In the genomic region with DNA sequence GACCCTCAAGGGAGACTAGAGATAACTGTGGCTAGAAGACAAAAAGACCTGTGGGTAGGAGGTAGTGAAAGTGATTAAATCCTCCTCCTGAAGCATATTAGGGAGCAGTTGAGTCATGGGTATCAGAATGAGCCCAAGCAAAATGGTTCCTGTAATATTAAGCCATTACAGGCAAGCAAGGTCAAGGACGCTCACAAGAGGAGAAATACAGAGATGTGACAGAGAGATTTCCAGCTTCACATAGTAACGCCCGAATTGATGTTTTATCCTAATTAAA, we compare ENCODE assay signal across 1 cellular context.
TF ChIP-seq lines count a peak whose summit lies in the region.

No MANE protein-coding gene starts in this region.

TF ChIP-seq in SK-N-SH treated with all-trans-retinoic acid at 6 μM for 48 hours, 23 proteins besides CTCF, POLR2A, EP300 and RAD21 (continued from another document):
- TF ChIP-seq ESRRG (CRISPR knock-in tag; IDR thresholded peaks at IDR 0.05) (no peak), OSR1 (CRISPR knock-in tag; IDR thresholded peaks at IDR 0.05) (no peak), ZFP30 (CRISPR knock-in tag; IDR thresholded peaks at IDR 0.05) (no peak), GLIS3 (CRISPR knock-in tag; IDR thresholded peaks at IDR 0.05) (no peak), ZC3H10 (CRISPR knock-in tag; IDR thresholded peaks at IDR 0.05) (no peak)
- TF ChIP-seq, protein P1, sequence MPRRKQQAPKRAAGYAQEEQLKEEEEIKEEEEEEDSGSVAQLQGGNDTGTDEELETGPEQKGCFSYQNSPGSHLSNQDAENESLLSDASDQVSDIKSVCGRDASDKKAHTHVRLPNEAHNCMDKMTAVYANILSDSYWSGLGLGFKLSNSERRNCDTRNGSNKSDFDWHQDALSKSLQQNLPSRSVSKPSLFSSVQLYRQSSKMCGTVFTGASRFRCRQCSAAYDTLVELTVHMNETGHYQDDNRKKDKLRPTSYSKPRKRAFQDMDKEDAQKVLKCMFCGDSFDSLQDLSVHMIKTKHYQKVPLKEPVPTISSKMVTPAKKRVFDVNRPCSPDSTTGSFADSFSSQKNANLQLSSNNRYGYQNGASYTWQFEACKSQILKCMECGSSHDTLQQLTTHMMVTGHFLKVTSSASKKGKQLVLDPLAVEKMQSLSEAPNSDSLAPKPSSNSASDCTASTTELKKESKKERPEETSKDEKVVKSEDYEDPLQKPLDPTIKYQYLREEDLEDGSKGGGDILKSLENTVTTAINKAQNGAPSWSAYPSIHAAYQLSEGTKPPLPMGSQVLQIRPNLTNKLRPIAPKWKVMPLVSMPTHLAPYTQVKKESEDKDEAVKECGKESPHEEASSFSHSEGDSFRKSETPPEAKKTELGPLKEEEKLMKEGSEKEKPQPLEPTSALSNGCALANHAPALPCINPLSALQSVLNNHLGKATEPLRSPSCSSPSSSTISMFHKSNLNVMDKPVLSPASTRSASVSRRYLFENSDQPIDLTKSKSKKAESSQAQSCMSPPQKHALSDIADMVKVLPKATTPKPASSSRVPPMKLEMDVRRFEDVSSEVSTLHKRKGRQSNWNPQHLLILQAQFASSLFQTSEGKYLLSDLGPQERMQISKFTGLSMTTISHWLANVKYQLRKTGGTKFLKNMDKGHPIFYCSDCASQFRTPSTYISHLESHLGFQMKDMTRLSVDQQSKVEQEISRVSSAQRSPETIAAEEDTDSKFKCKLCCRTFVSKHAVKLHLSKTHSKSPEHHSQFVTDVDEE (CRISPR knock-in tag; IDR thresholded peaks at IDR 0.05): no peak
- TF ChIP-seq, protein P2, sequence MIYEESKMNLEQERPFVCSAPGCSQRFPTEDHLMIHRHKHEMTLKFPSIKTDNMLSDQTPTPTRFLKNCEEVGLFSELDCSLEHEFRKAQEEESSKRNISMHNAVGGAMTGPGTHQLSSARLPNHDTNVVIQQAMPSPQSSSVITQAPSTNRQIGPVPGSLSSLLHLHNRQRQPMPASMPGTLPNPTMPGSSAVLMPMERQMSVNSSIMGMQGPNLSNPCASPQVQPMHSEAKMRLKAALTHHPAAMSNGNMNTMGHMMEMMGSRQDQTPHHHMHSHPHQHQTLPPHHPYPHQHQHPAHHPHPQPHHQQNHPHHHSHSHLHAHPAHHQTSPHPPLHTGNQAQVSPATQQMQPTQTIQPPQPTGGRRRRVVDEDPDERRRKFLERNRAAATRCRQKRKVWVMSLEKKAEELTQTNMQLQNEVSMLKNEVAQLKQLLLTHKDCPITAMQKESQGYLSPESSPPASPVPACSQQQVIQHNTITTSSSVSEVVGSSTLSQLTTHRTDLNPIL (CRISPR knock-in tag; IDR thresholded peaks at IDR 0.05; ENCODE audit: low read depth): no peak
TF ChIP-seq in SK-N-SH treated with all-trans-retinoic acid at 6 μM for 48 hours: peak in this region for 0.
